ENCODE assay signal across 18 cellular contexts in the genomic region with DNA sequence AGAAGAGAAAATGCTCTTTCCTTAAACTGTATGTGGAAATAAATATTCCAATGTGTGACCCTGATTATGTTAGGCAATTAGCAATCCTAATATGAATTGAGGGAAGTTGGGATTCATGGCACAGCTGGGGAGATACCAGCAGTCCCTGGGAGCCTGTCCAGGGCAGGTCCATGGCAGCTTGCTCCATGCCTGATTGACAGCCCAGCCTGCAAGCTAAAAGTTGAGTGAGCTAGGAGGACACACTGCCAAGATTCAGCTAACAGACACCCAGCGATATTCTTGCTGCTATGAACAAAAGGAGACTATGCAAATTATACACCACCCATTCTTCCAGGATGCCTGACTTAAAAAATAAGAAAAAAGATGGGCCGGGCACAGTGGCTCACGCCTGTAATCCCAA. TPM values are rescaled to one million over a fixed set of nuclear protein-coding genes. Genes with fewer than 3 reads are reported as not detected.
A peak's percentile ranks its signal among the peaks of the same experiment; 100 is the strongest.
DNase-seq lines count a peak whose midpoint lies in the region; ATAC-seq and TF ChIP-seq lines count a peak whose summit lies in the region.
"Had no signal": no experiment of that assay in that cellular context is flagged by ENCODE, and none has a peak within 500 bp of the region (broad histone marks: within the 10 kb centered on the region; RNA-seq: fewer than 3 reads in every experiment).

No MANE protein-coding gene starts in this region.

- no peaks in the 10 kb centered on the region for H3K9me3 ChIP-seq in DOHH2 (ENCODE audit: control insufficient read depth, insufficient read depth, low read length)
- peaks cover 0 to 3% (median 0%) of the 10 kb centered on the region in 4 donors for H3K9me3 ChIP-seq in sigmoid colon
- H3K9me3 ChIP-seq: testis had no signal

- H3K27ac Mint-ChIP-seq in glutamatergic neuron (ENCODE audit: unreplicated experiment): no peak overlapping the region
- H3K27ac Mint-ChIP-seq: activated naive CD4-positive, alpha-beta T cell treated with anti-CD3 and anti-CD28 coated beads for 36 hours; nephron progenitor cell; WTC11 had no signal

- no peaks in the 10 kb centered on the region for H4K20me1 ChIP-seq in DOHH2 (ENCODE audit: control insufficient read depth, insufficient read depth, low read depth, low read length)

- WGBS in sigmoid colon, 2 donors: 95 to 96% methylated on average over 3 of the region's 3 CpGs

- no peak for TF ChIP-seq POLR2A in sigmoid colon (IDR thresholded peaks at IDR 0.05)

- ATAC-seq in SK-N-SH treated with all-trans-retinoic acid at 6 μM for 48 hours (peak; percentile 4; the same call in 1 of the 3 replicates), left cardiac atrium (peak; percentile 61 to 67), HG03095 (IDR thresholded peaks at IDR 0.05; ENCODE audit: unreplicated experiment) (no peak)
- ATAC-seq: activated T-cell treated with anti-CD3 and anti-CD28 coated beads, Interleukin-2, amount 50 U/mL, for 4 hours; stimulated activated effector memory CD8-positive, alpha-beta T cell treated with anti-CD3 and anti-CD28 coated beads, Interleukin-12 subunit alpha, Interleukin-12 subunit beta, amount 100 ng/mL, for 72 hours; WTC11 had no signal

- H3K4me1 ChIP-seq in DOHH2 (ENCODE audit: control insufficient read depth, low read length) (peaks cover 48% of the 10 kb centered on the region), sigmoid colon (peaks cover 0 to 82% (median 40%) of the 10 kb centered on the region in 4 donors)
- H3K4me1 ChIP-seq: testis had no signal

- H3K9me3 Mint-ChIP-seq in glutamatergic neuron (ENCODE audit: unreplicated experiment): peaks cover 5% of the 10 kb centered on the region
- H3K9me3 Mint-ChIP-seq: activated T-cell treated with anti-CD3 and anti-CD28 coated beads, Interleukin-2, amount 50 U/mL, for 4 hours had no signal

- H3K36me3 Mint-ChIP-seq in glutamatergic neuron (ENCODE audit: unreplicated experiment): no peaks in the 10 kb centered on the region
- H3K36me3 Mint-ChIP-seq: stimulated activated effector memory CD8-positive, alpha-beta T cell treated with anti-CD3 and anti-CD28 coated beads, Interleukin-12 subunit alpha, Interleukin-12 subunit beta, amount 100 ng/mL, for 72 hours had no signal

- intact Hi-C loops in left cardiac atrium (cut with DNase I) (no loop called here), sigmoid colon (cut with DNase I) (no loop called here)

- no peak for TF ChIP-seq EP300 in sigmoid colon (IDR thresholded peaks at IDR 0.05)

- peaks cover 3% of the 10 kb centered on the region for H3K27me3 Mint-ChIP-seq in glutamatergic neuron (ENCODE audit: unreplicated experiment)

- H3K79me2 ChIP-seq in DOHH2 (ENCODE audit: control insufficient read depth, low read length): no peaks in the 10 kb centered on the region

- H3K4me2 ChIP-seq in DOHH2 (ENCODE audit: low read length): peak overlapping the region; percentile 44

- TF ChIP-seq CTCF in DOHH2 (IDR thresholded peaks at IDR 0.05; ENCODE audit: low read depth, low read length, poor library complexity, severe bottlenecking) (no peak), sigmoid colon (IDR thresholded peaks at IDR 0.05) (no peak), glutamatergic neuron (IDR thresholded peaks at IDR 0.05; ENCODE audit: partially characterized antibody, unreplicated experiment) (no peak)

- H3K9me2 ChIP-seq in DOHH2 (replicated peaks; ENCODE audit: control insufficient read depth, low read length): no peaks in the 10 kb centered on the region

- H3F3A ChIP-seq in DOHH2 (ENCODE audit: control insufficient read depth, insufficient read depth): 0 out of 2 replicates have a peak, but pooled peaks cover 3% of the 10 kb centered on the region

- H3K4me1 Mint-ChIP-seq in glutamatergic neuron (ENCODE audit: low read depth, unreplicated experiment): no peaks in the 10 kb centered on the region

- no peak for DNase-seq in left cardiac atrium
- DNase-seq in sigmoid colon: peak; percentile 27
- no peak for DNase-seq in SW480 (ENCODE audit: low spot score)
- DNase-seq in glutamatergic neuron: no peak
- DNase-seq: activated naive CD4-positive, alpha-beta T cell treated with anti-CD3 and anti-CD28 coated beads for 36 hours; activated T-cell treated with anti-CD3 and anti-CD28 coated beads, Interleukin-2, amount 50 U/mL, for 4 hours; cerebellar nuclear complex; effector memory CD4-positive, alpha-beta T cell; Karpas-422; NCI-H2107; NCI-H526; nephron progenitor cell; testis had no signal

- H3K36me3 ChIP-seq in DOHH2 (ENCODE audit: control insufficient read depth, low read length) (no peaks in the 10 kb centered on the region), sigmoid colon (peaks cover 0 to 9% (median 3%) of the 10 kb centered on the region in 4 donors)

- H3K27me3 ChIP-seq in DOHH2 (ENCODE audit: control insufficient read depth, low read length) (no peaks in the 10 kb centered on the region), sigmoid colon (no peaks in the 10 kb centered on the region)
- H3K27me3 ChIP-seq: testis had no signal

- no peak overlapping the region for H3K4me3 Mint-ChIP-seq in glutamatergic neuron (ENCODE audit: unreplicated experiment)
- H3K4me3 Mint-ChIP-seq: activated naive CD4-positive, alpha-beta T cell treated with anti-CD3 and anti-CD28 coated beads for 36 hours; activated T-cell treated with anti-CD3 and anti-CD28 coated beads, Interleukin-2, amount 50 U/mL, for 4 hours; nephron progenitor cell; WTC11 had no signal

- no peak overlapping the region for H3K4me3 ChIP-seq in DOHH2 (ENCODE audit: low read length)
- H3K4me3 ChIP-seq in sigmoid colon: no peak overlapping the region
- H3K4me3 ChIP-seq: testis had no signal

- no peak overlapping the region for H3K27ac ChIP-seq in DOHH2 (ENCODE audit: low read depth, low read length)
- peak overlapping the region in 1 of 4 donors; percentile 31 for H3K27ac ChIP-seq in sigmoid colon
- H3K27ac ChIP-seq: testis had no signal

TF ChIP-seq in SK-N-SH treated with all-trans-retinoic acid at 6 μM for 48 hours, 23 proteins besides CTCF, POLR2A, EP300 and RAD21:
- TF ChIP-seq ZFP30 (CRISPR knock-in tag; IDR thresholded peaks at IDR 0.05) (no peak), ESRRG (CRISPR knock-in tag; IDR thresholded peaks at IDR 0.05) (no peak), PPARA (CRISPR knock-in tag; IDR thresholded peaks at IDR 0.05; ENCODE audit: borderline replicate concordance) (no peak)

RNA-seq across cellular contexts. Expression of a gene that starts 6.2 kb away (rescaled TPM):
- total RNA-seq in left cardiac atrium (100 to 1,000 TPM in 1 of 2 donors, 10 to 100 TPM in 1; 79.7 to 130 TPM), sigmoid colon (100 to 1,000 TPM in 2 of 4 donors, 10 to 100 TPM in 2; 49.2 to 178 (median 91.6) TPM), glutamatergic neuron (ENCODE audit: unreplicated experiment) (2.3 TPM)
- 100 to 1,000 TPM in 1 of 3 donors, 10 to 100 TPM in 2; 48.6 to 106 (median 65.3) TPM for polyA plus RNA-seq in sigmoid colon
- total RNA-seq: activated naive CD4-positive, alpha-beta T cell treated with anti-CD3 and anti-CD28 coated beads for 36 hours had no signal

Comparison
In these comparisons a context has a peak if more than half of its experiments do, and no peak if none do; other contexts are left out.
1. RNA of a gene that starts 6.2 kb away (total RNA-seq): 79.7 to 130 TPM in left cardiac atrium and 49.2 to 178 TPM in sigmoid colon; 2.3 TPM in glutamatergic neuron (single experiment); every median in the first group is over 10 times any median in the second.